Comparison of ENCODE assay signal across 1 cellular context in genomic region chr5:97044057-97044456, GRCh38.
A peak's percentile ranks its signal among the peaks of the same experiment; 100 is the strongest.
TF ChIP-seq lines count a peak whose summit lies in the region.

No MANE protein-coding gene starts in this region.

TF ChIP-seq in HepG2, 621 proteins besides CTCF, POLR2A, EP300 and RAD21 (continued from another document):
- TF ChIP-seq TFE3 (CRISPR knock-in tag; IDR thresholded peaks at IDR 0.05), result no peak
- peak; percentile 65; the same call in 1 of the 2 replicates for TF ChIP-seq SMC3 (IDR thresholded peaks at IDR 0.05; ENCODE audit: low read length)
- TF ChIP-seq ARID5B (CRISPR knock-in tag; IDR thresholded peaks at IDR 0.05), result 0 out of 2 replicates have a peak, but pooled peaks have one; percentile 16
- TF ChIP-seq TEAD3 (CRISPR knock-in tag; optimal IDR thresholded peaks at IDR 0.05; ENCODE audit: borderline replicate concordance), result peak; percentile 99
- no peak for TF ChIP-seq ZFP62 (CRISPR knock-in tag; IDR thresholded peaks at IDR 0.05)
- TF ChIP-seq YEATS2 (CRISPR knock-in tag; IDR thresholded peaks at IDR 0.05; ENCODE audit: borderline replicate concordance), result no peak
- no peak for TF ChIP-seq KLF16 (CRISPR knock-in tag; IDR thresholded peaks at IDR 0.05)
- TF ChIP-seq SYNCRIP (IDR thresholded peaks at IDR 0.05; ENCODE audit: insufficient read depth, low read depth, low read length), result no peak
- no peak for TF ChIP-seq SMAD1 (CRISPR knock-in tag; IDR thresholded peaks at IDR 0.05; ENCODE audit: borderline replicate concordance, low read depth)
- TF ChIP-seq SOX6 (IDR thresholded peaks at IDR 0.05), result no peak
- no peak for TF ChIP-seq SOX6 (CRISPR knock-in tag; IDR thresholded peaks at IDR 0.05)
- no peak for TF ChIP-seq TERF1 (CRISPR knock-in tag; IDR thresholded peaks at IDR 0.05)
- TF ChIP-seq ZNF768 (CRISPR knock-in tag; IDR thresholded peaks at IDR 0.05), result no peak
- TF ChIP-seq PRDM10 (CRISPR knock-in tag; IDR thresholded peaks at IDR 0.05; ENCODE audit: low read depth), result no peak
- no peak for TF ChIP-seq RFX3 (CRISPR knock-in tag; IDR thresholded peaks at IDR 0.05)
- TF ChIP-seq TEAD2 (CRISPR knock-in tag; IDR thresholded peaks at IDR 0.05), result no peak
- no peak for TF ChIP-seq NR3C1 (CRISPR knock-in tag; IDR thresholded peaks at IDR 0.05)
- TF ChIP-seq ZNF282 (IDR thresholded peaks at IDR 0.05; ENCODE audit: partially characterized antibody), result no peak
- TF ChIP-seq NKX3-1 (CRISPR knock-in tag; IDR thresholded peaks at IDR 0.05), result no peak
- TF ChIP-seq NFATC3 (CRISPR knock-in tag; IDR thresholded peaks at IDR 0.05), result no peak
- no peak for TF ChIP-seq IRX3 (CRISPR knock-in tag; IDR thresholded peaks at IDR 0.05; ENCODE audit: borderline replicate concordance, low read depth)
- no peak for TF ChIP-seq TCF12 (IDR thresholded peaks at IDR 0.05)
- no peak for TF ChIP-seq TCF12 (CRISPR knock-in tag; IDR thresholded peaks at IDR 0.05)
- TF ChIP-seq ZNF33A (CRISPR knock-in tag; IDR thresholded peaks at IDR 0.05; ENCODE audit: borderline replicate concordance), result no peak
- peak; percentile 61; the same call in 1 of the 2 replicates for TF ChIP-seq ZNF644 (CRISPR knock-in tag; IDR thresholded peaks at IDR 0.05; ENCODE audit: low read depth)
- TF ChIP-seq, protein P1, sequence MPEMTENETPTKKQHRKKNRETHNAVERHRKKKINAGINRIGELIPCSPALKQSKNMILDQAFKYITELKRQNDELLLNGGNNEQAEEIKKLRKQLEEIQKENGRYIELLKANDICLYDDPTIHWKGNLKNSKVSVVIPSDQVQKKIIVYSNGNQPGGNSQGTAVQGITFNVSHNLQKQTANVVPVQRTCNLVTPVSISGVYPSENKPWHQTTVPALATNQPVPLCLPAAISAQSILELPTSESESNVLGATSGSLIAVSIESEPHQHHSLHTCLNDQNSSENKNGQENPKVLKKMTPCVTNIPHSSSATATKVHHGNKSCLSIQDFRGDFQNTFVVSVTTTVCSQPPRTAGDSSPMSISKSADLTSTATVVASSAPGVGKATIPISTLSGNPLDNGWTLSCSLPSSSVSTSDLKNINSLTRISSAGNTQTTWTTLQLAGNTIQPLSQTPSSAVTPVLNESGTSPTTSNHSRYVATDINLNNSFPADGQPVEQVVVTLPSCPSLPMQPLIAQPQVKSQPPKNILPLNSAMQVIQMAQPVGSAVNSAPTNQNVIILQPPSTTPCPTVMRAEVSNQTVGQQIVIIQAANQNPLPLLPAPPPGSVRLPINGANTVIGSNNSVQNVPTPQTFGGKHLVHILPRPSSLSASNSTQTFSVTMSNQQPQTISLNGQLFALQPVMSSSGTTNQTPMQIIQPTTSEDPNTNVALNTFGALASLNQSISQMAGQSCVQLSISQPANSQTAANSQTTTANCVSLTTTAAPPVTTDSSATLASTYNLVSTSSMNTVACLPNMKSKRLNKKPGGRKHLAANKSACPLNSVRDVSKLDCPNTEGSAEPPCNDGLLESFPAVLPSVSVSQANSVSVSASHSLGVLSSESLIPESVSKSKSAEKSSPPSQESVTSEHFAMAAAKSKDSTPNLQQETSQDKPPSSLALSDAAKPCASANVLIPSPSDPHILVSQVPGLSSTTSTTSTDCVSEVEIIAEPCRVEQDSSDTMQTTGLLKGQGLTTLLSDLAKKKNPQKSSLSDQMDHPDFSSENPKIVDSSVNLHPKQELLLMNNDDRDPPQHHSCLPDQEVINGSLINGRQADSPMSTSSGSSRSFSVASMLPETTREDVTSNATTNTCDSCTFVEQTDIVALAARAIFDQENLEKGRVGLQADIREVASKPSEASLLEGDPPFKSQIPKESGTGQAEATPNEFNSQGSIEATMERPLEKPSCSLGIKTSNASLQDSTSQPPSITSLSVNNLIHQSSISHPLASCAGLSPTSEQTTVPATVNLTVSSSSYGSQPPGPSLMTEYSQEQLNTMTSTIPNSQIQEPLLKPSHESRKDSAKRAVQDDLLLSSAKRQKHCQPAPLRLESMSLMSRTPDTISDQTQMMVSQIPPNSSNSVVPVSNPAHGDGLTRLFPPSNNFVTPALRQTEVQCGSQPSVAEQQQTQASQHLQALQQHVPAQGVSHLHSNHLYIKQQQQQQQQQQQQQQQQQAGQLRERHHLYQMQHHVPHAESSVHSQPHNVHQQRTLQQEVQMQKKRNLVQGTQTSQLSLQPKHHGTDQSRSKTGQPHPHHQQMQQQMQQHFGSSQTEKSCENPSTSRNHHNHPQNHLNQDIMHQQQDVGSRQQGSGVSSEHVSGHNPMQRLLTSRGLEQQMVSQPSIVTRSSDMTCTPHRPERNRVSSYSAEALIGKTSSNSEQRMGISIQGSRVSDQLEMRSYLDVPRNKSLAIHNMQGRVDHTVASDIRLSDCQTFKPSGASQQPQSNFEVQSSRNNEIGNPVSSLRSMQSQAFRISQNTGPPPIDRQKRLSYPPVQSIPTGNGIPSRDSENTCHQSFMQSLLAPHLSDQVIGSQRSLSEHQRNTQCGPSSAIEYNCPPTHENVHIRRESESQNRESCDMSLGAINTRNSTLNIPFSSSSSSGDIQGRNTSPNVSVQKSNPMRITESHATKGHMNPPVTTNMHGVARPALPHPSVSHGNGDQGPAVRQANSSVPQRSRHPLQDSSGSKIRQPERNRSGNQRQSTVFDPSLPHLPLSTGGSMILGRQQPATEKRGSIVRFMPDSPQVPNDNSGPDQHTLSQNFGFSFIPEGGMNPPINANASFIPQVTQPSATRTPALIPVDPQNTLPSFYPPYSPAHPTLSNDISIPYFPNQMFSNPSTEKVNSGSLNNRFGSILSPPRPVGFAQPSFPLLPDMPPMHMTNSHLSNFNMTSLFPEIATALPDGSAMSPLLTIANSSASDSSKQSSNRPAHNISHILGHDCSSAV (CRISPR knock-in tag; IDR thresholded peaks at IDR 0.05; ENCODE audit: borderline replicate concordance), result no peak
- TF ChIP-seq STAG1 (CRISPR knock-in tag; IDR thresholded peaks at IDR 0.05), result peak; percentile 75
- TF ChIP-seq, protein P2, sequence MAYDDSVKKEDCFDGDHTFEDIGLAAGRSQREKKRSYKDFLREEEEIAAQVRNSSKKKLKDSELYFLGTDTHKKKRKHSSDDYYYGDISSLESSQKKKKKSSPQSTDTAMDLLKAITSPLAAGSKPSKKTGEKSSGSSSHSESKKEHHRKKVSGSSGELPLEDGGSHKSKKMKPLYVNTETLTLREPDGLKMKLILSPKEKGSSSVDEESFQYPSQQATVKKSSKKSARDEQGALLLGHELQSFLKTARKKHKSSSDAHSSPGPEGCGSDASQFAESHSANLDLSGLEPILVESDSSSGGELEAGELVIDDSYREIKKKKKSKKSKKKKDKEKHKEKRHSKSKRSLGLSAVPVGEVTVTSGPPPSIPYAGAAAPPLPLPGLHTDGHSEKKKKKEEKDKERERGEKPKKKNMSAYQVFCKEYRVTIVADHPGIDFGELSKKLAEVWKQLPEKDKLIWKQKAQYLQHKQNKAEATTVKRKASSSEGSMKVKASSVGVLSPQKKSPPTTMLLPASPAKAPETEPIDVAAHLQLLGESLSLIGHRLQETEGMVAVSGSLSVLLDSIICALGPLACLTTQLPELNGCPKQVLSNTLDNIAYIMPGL (CRISPR knock-in tag; IDR thresholded peaks at IDR 0.05; ENCODE audit: borderline replicate concordance in 1 of 2, low read depth in 1 of 2), result 0 out of 4 replicates have a peak, but pooled peaks of 1 of the 2 experiments have one; percentile 41
- TF ChIP-seq, protein P3, sequence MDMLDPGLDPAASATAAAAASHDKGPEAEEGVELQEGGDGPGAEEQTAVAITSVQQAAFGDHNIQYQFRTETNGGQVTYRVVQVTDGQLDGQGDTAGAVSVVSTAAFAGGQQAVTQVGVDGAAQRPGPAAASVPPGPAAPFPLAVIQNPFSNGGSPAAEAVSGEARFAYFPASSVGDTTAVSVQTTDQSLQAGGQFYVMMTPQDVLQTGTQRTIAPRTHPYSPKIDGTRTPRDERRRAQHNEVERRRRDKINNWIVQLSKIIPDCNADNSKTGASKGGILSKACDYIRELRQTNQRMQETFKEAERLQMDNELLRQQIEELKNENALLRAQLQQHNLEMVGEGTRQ (IDR thresholded peaks at IDR 0.05; ENCODE audit: low read depth, low read length), result no peak
- TF ChIP-seq, protein P3 (CRISPR knock-in tag; IDR thresholded peaks at IDR 0.05; ENCODE audit: borderline replicate concordance), result no peak
- TF ChIP-seq RORA (CRISPR knock-in tag; IDR thresholded peaks at IDR 0.05), result no peak
- no peak for TF ChIP-seq YEATS4 (CRISPR knock-in tag; IDR thresholded peaks at IDR 0.05; ENCODE audit: borderline replicate concordance)
- no peak for TF ChIP-seq NRL (CRISPR knock-in tag; IDR thresholded peaks at IDR 0.05; ENCODE audit: borderline replicate concordance)
- peak; percentile 72; the same call in 1 of the 2 replicates for TF ChIP-seq ELF3 (CRISPR knock-in tag; IDR thresholded peaks at IDR 0.05)
- TF ChIP-seq DPF2 (CRISPR knock-in tag; IDR thresholded peaks at IDR 0.05; ENCODE audit: borderline replicate concordance, low read depth), result no peak
- no peak for TF ChIP-seq ZBTB7A (CRISPR knock-in tag; IDR thresholded peaks at IDR 0.05)
- TF ChIP-seq ZNF564 (CRISPR knock-in tag; IDR thresholded peaks at IDR 0.05), result no peak
- no peak for TF ChIP-seq ZNF235 (CRISPR knock-in tag; IDR thresholded peaks at IDR 0.05; ENCODE audit: borderline replicate concordance)
- TF ChIP-seq SALL1 (CRISPR knock-in tag; IDR thresholded peaks at IDR 0.05), result peak; percentile 35; the same call in 1 of the 2 replicates
